ENCODE assay signal across 1 cellular context in the genomic region with DNA sequence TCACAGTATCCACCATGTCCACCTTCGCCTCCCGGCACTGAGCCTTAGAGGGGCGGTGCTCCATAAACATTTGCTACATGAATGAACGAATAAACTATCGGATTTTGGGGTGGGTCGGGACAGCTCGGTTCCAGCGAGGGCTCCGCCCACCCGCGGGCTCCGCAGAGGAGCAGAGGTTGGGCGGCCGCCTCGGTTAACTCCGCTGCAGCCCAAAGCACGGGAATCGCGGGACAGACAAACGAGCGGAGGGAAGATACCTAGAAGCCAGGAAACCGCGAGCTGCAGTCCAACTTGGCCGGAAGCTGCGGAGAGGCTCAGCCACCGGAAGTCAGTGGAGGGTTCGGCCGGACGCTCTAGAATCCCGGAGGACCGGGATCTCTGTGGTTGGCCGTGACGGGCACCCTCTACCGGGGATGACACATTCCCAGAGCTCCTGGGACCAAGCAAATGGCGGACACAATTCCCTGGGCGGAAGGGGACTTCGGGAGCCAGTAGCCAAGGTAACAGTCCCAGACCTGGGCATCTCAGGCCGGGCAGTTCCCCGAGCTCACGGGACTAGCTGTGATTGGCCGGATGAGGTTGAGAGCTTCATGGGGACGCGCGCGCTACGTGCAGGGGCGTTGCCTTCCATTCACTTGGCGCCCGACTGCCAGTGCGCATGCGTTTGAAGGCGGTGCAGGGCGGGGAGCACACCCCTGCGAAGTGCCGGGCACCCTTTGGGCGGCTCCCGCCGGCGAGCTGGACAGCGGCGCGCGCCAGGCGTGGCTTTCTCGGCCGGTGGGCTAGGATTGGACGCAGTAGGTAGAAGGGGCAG.
TF ChIP-seq lines count a peak whose summit lies in the region.

No MANE protein-coding gene starts in this region.

TF ChIP-seq in HepG2, 621 proteins besides CTCF, POLR2A, EP300 and RAD21 (continued from another document and continues in another):
- TF ChIP-seq ZGPAT (CRISPR knock-in tag; IDR thresholded peaks at IDR 0.05) (peak; percentile 72; the same call in 1 of the 2 replicates), GABPA (IDR thresholded peaks at IDR 0.05; ENCODE audit: low read depth, low read length) (peak; percentile 95), GABPA (CRISPR knock-in tag; IDR thresholded peaks at IDR 0.05; ENCODE audit: low read depth) (peak; percentile 98), CC2D1A (CRISPR knock-in tag; IDR thresholded peaks at IDR 0.05) (no peak), KLF9 (CRISPR knock-in tag; IDR thresholded peaks at IDR 0.05; ENCODE audit: low read depth) (peak; percentile 9; the same call in 1 of the 2 replicates), HBP1 (CRISPR knock-in tag; IDR thresholded peaks at IDR 0.05; ENCODE audit: low read depth) (no peak), GPN1 (CRISPR knock-in tag; IDR thresholded peaks at IDR 0.05; ENCODE audit: borderline replicate concordance) (no peak), ZSCAN12 (CRISPR knock-in tag; IDR thresholded peaks at IDR 0.05) (0 out of 2 replicates have a peak, but pooled peaks have one; percentile 58), NR2F1 (CRISPR knock-in tag; IDR thresholded peaks at IDR 0.05) (no peak), ZNF33B (CRISPR knock-in tag; IDR thresholded peaks at IDR 0.05) (peak; percentile 68; the same call in 1 of the 2 replicates), HHEX (CRISPR knock-in tag; IDR thresholded peaks at IDR 0.05) (no peak), DR1 (CRISPR knock-in tag; IDR thresholded peaks at IDR 0.05) (peak; percentile 63; the same call in 1 of the 2 replicates), HNRNPL (IDR thresholded peaks at IDR 0.05; ENCODE audit: low read depth, low read length) (no peak), RFX1 (IDR thresholded peaks at IDR 0.05) (peak; percentile 81), XRCC5 (optimal IDR thresholded peaks at IDR 0.05; ENCODE audit: low read length) (no peak), ADNP (CRISPR knock-in tag; IDR thresholded peaks at IDR 0.05) (no peak), FOXM1 (CRISPR knock-in tag; IDR thresholded peaks at IDR 0.05) (no peak), EZH2 (conservative IDR thresholded peaks at IDR 0.05; ENCODE audit: low read depth, low read length) (no peak), AGO2 (optimal IDR thresholded peaks at IDR 0.05; ENCODE audit: low read depth, low read length) (no peak), KDM1A (CRISPR knock-in tag; IDR thresholded peaks at IDR 0.05) (0 out of 2 replicates have a peak, but pooled peaks have one; percentile 47), ZBTB3 (CRISPR knock-in tag; IDR thresholded peaks at IDR 0.05; ENCODE audit: borderline replicate concordance, low read depth) (0 out of 2 replicates have a peak, but pooled peaks have one; percentile 50), SIX1 (CRISPR knock-in tag; IDR thresholded peaks at IDR 0.05; ENCODE audit: borderline replicate concordance) (no peak), CBX5 (CRISPR knock-in tag; IDR thresholded peaks at IDR 0.05; ENCODE audit: borderline replicate concordance) (no peak), NR2F2 (IDR thresholded peaks at IDR 0.05; ENCODE audit: borderline replicate concordance, low read depth) (no peak), TCF7L2 (IDR thresholded peaks at IDR 0.05; ENCODE audit: low read depth, low read length) (no peak), STAT5B (CRISPR knock-in tag; IDR thresholded peaks at IDR 0.05) (no peak), KAT2B (IDR thresholded peaks at IDR 0.05; ENCODE audit: borderline replicate concordance, low read depth, low read length) (no peak), HMGA1 (CRISPR knock-in tag; conservative IDR thresholded peaks at IDR 0.05) (no peak), ZNF331 (CRISPR knock-in tag; IDR thresholded peaks at IDR 0.05) (peak; percentile 78), REXO4 (CRISPR knock-in tag; IDR thresholded peaks at IDR 0.05; ENCODE audit: borderline replicate concordance) (no peak), SPEN (CRISPR knock-in tag; IDR thresholded peaks at IDR 0.05; ENCODE audit: low read depth) (peak; percentile 48), FOSL1 (CRISPR knock-in tag; IDR thresholded peaks at IDR 0.05; ENCODE audit: borderline replicate concordance) (0 out of 2 replicates have a peak, but pooled peaks have one; percentile 15), STAG1 (CRISPR knock-in tag; IDR thresholded peaks at IDR 0.05) (no peak), RARG (CRISPR knock-in tag; IDR thresholded peaks at IDR 0.05; ENCODE audit: low read depth) (no peak), MAZ (IDR thresholded peaks at IDR 0.05; ENCODE audit: borderline replicate concordance, low read depth, low read length) (no peak), MAZ (CRISPR knock-in tag; IDR thresholded peaks at IDR 0.05; ENCODE audit: low read depth) (peak; percentile 21; the same call in 1 of the 2 replicates), ZNF780A (CRISPR knock-in tag; IDR thresholded peaks at IDR 0.05) (no peak), ZC3H13 (CRISPR knock-in tag; IDR thresholded peaks at IDR 0.05) (no peak; the same call in 1 of the 2 replicates), ZC3H4 (CRISPR knock-in tag; IDR thresholded peaks at IDR 0.05; ENCODE audit: borderline replicate concordance) (no peak), NCOA5 (CRISPR knock-in tag; IDR thresholded peaks at IDR 0.05) (no peak), PHB2 (IDR thresholded peaks at IDR 0.05; ENCODE audit: partially characterized antibody) (no peak), TEAD3 (CRISPR knock-in tag; optimal IDR thresholded peaks at IDR 0.05; ENCODE audit: borderline replicate concordance) (peak; percentile 33), ZNF580 (CRISPR knock-in tag; IDR thresholded peaks at IDR 0.05; ENCODE audit: borderline replicate concordance, low read depth) (peak; percentile 77), ZNF567 (CRISPR knock-in tag; IDR thresholded peaks at IDR 0.05; ENCODE audit: borderline replicate concordance) (peak; percentile 70; the same call in 1 of the 2 replicates), ZNF781 (CRISPR knock-in tag; IDR thresholded peaks at IDR 0.05; ENCODE audit: borderline replicate concordance, not compliant biosample characterization) (no peak), GTF3A (CRISPR knock-in tag; conservative IDR thresholded peaks at IDR 0.05) (peak; percentile 92; the same call in 1 of the 2 replicates), PHF21A (CRISPR knock-in tag; IDR thresholded peaks at IDR 0.05) (peak; percentile 92), ISL2 (CRISPR knock-in tag; IDR thresholded peaks at IDR 0.05) (peak; percentile 71; the same call in 1 of the 2 replicates), TAF1 (CRISPR knock-in tag; IDR thresholded peaks at IDR 0.05) (peak; percentile 80), LRRFIP1 (CRISPR knock-in tag; conservative IDR thresholded peaks at IDR 0.05) (no peak), NFE2L2 (IDR thresholded peaks at IDR 0.05; ENCODE audit: low read length) (no peak), HDAC6 (IDR thresholded peaks at IDR 0.05; ENCODE audit: low read depth, low read length) (no peak), KDM5B (CRISPR knock-in tag; IDR thresholded peaks at IDR 0.05; ENCODE audit: borderline replicate concordance) (peak; percentile 71; the same call in 1 of the 2 replicates), ZNF224 (CRISPR knock-in tag; IDR thresholded peaks at IDR 0.05) (no peak), ZNF776 (CRISPR knock-in tag; IDR thresholded peaks at IDR 0.05) (no peak), TP53 (CRISPR knock-in tag; conservative IDR thresholded peaks at IDR 0.05) (peak; percentile 67; the same call in 1 of the 2 replicates), SRF (IDR thresholded peaks at IDR 0.05; ENCODE audit: low read depth, low read length) (no peak), PHF20 (CRISPR knock-in tag; IDR thresholded peaks at IDR 0.05) (peak; percentile 91), BRCA1 (CRISPR knock-in tag; IDR thresholded peaks at IDR 0.05) (peak; percentile 91), SIN3A (IDR thresholded peaks at IDR 0.05; ENCODE audit: borderline replicate concordance, low read depth, low read length) (peak; percentile 70; the same call in 1 of the 2 replicates), ZNF558 (CRISPR knock-in tag; IDR thresholded peaks at IDR 0.05; ENCODE audit: borderline replicate concordance) (0 out of 2 replicates have a peak, but pooled peaks have one; percentile 42)
- TF ChIP-seq, protein P1, sequence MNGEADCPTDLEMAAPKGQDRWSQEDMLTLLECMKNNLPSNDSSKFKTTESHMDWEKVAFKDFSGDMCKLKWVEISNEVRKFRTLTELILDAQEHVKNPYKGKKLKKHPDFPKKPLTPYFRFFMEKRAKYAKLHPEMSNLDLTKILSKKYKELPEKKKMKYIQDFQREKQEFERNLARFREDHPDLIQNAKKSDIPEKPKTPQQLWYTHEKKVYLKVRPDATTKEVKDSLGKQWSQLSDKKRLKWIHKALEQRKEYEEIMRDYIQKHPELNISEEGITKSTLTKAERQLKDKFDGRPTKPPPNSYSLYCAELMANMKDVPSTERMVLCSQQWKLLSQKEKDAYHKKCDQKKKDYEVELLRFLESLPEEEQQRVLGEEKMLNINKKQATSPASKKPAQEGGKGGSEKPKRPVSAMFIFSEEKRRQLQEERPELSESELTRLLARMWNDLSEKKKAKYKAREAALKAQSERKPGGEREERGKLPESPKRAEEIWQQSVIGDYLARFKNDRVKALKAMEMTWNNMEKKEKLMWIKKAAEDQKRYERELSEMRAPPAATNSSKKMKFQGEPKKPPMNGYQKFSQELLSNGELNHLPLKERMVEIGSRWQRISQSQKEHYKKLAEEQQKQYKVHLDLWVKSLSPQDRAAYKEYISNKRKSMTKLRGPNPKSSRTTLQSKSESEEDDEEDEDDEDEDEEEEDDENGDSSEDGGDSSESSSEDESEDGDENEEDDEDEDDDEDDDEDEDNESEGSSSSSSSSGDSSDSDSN (CRISPR knock-in tag; IDR thresholded peaks at IDR 0.05), result peak; percentile 29
- TF ChIP-seq, protein P2, sequence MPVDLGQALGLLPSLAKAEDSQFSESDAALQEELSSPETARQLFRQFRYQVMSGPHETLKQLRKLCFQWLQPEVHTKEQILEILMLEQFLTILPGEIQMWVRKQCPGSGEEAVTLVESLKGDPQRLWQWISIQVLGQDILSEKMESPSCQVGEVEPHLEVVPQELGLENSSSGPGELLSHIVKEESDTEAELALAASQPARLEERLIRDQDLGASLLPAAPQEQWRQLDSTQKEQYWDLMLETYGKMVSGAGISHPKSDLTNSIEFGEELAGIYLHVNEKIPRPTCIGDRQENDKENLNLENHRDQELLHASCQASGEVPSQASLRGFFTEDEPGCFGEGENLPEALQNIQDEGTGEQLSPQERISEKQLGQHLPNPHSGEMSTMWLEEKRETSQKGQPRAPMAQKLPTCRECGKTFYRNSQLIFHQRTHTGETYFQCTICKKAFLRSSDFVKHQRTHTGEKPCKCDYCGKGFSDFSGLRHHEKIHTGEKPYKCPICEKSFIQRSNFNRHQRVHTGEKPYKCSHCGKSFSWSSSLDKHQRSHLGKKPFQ (CRISPR knock-in tag; IDR thresholded peaks at IDR 0.05; ENCODE audit: insufficient replicate concordance), result no peak
- TF ChIP-seq, protein P3, sequence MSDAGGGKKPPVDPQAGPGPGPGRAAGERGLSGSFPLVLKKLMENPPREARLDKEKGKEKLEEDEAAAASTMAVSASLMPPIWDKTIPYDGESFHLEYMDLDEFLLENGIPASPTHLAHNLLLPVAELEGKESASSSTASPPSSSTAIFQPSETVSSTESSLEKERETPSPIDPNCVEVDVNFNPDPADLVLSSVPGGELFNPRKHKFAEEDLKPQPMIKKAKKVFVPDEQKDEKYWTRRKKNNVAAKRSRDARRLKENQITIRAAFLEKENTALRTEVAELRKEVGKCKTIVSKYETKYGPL (CRISPR knock-in tag; IDR thresholded peaks at IDR 0.05), result no peak
- TF ChIP-seq, protein P4, sequence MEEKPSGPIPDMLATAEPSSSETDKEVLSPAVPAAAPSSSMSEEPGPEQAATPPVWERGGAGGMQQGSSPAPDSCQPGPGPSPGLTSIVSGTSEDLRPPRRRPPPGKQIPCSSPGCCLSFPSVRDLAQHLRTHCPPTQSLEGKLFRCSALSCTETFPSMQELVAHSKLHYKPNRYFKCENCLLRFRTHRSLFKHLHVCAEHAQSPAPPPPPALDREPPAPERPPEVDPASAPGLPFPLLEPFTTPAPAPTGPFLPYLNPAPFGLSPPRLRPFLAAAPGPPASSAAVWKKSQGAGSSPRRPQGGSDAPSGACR (CRISPR knock-in tag; IDR thresholded peaks at IDR 0.05), result no peak
